ENCODE assay signal across 26 cellular contexts in genomic region chr3:102790742-102791141, GRCh38.
DNase-seq lines count a peak whose midpoint lies in the region; ATAC-seq and TF ChIP-seq lines count a peak whose summit lies in the region.
"Had no signal": no experiment of that assay in that cellular context is flagged by ENCODE, and none has a peak within 500 bp of the region (broad histone marks: within the 10 kb centered on the region; RNA-seq: fewer than 3 reads in every experiment).

No MANE protein-coding gene starts in this region.

- H3K9me3 Mint-ChIP-seq in activated CD4-positive, alpha-beta T cell treated with anti-CD3 and anti-CD28 coated beads, Interleukin-2, amount 10 ng/mL, durations not matched to agents 7 days and 5 days: no peaks in the 10 kb centered on the region
- H3K9me3 Mint-ChIP-seq: activated naive CD4-positive, alpha-beta T cell treated with anti-CD3 and anti-CD28 coated beads, Interleukin-2, amount 50 U/mL, for 24 hours; endodermal cell had no signal

- no peaks in the 10 kb centered on the region for H4K20me1 ChIP-seq in PC-3 (ENCODE audit: low read length)

- no peaks in the 10 kb centered on the region for H3K36me3 ChIP-seq in PC-3 (ENCODE audit: low read depth, low read length)
- H3K36me3 ChIP-seq: brain microvascular endothelial cell, colonic mucosa, heart right ventricle had no signal

- H3K27ac Mint-ChIP-seq in activated CD4-positive, alpha-beta T cell treated with anti-CD3 and anti-CD28 coated beads, Interleukin-2, amount 10 ng/mL, durations not matched to agents 7 days and 5 days: no peak overlapping the region
- H3K27ac Mint-ChIP-seq: activated CD8-positive, alpha-beta memory T cell treated with anti-CD3 and anti-CD28 coated beads, Interleukin-2, amount 10 ng/mL, durations not matched to agents 7 days and 5 days; activated naive CD4-positive, alpha-beta T cell treated with anti-CD3 and anti-CD28 coated beads, Interleukin-2, amount 50 U/mL, for 24 hours; CD4-positive, CD25-positive, alpha-beta regulatory T cell; endodermal cell had no signal

- CTCF ChIA-PET in activated CD4-positive, alpha-beta T cell treated with anti-CD3 and anti-CD28 coated beads, Interleukin-2, amount 10 ng/mL, durations not matched to agents 7 days and 5 days (lab: Charles Lee): no interaction called here
- CTCF ChIA-PET in PC-3 (lab: Charles Lee): no interaction called here

- no peaks in the 10 kb centered on the region for H3F3A ChIP-seq in PC-3 (ENCODE audit: low read length, unreplicated experiment)

- no peak overlapping the region for H2AFZ ChIP-seq in PC-3 (ENCODE audit: low read length)

- H3K4me2 ChIP-seq in PC-3 (ENCODE audit: low read length): no peak overlapping the region
- H3K4me2 ChIP-seq: A549 had no signal

- no peaks in the 10 kb centered on the region for H3K9me2 ChIP-seq in PC-3 (replicated peaks; ENCODE audit: low read length)

- no peaks in the 10 kb centered on the region for H3K27me3 ChIP-seq in PC-3 (ENCODE audit: low read length)
- H3K27me3 ChIP-seq: brain microvascular endothelial cell, colonic mucosa, heart right ventricle had no signal

- H3K27me3 Mint-ChIP-seq in activated CD4-positive, alpha-beta T cell treated with anti-CD3 and anti-CD28 coated beads, Interleukin-2, amount 10 ng/mL, durations not matched to agents 7 days and 5 days: no peaks in the 10 kb centered on the region
- H3K27me3 Mint-ChIP-seq: activated CD8-positive, alpha-beta memory T cell treated with anti-CD3 and anti-CD28 coated beads, Interleukin-2, amount 10 ng/mL, durations not matched to agents 7 days and 5 days; CD4-positive, CD25-positive, alpha-beta regulatory T cell had no signal

- no peak overlapping the region for H3K9ac ChIP-seq in PC-3 (ENCODE audit: low read length)

- BruUV-seq in PC-3 (replicated peaks; lab: Mats Ljungman, UMichigan): no TSS peak

- H3K4me1 Mint-ChIP-seq in activated CD4-positive, alpha-beta T cell treated with anti-CD3 and anti-CD28 coated beads, Interleukin-2, amount 10 ng/mL, durations not matched to agents 7 days and 5 days: no peaks in the 10 kb centered on the region
- H3K4me1 Mint-ChIP-seq: activated CD8-positive, alpha-beta memory T cell treated with anti-CD3 and anti-CD28 coated beads, Interleukin-2, amount 10 ng/mL, durations not matched to agents 7 days and 5 days; activated naive CD4-positive, alpha-beta T cell treated with anti-CD3 and anti-CD28 coated beads, Interleukin-2, amount 50 U/mL, for 24 hours; CD4-positive, CD25-positive, alpha-beta regulatory T cell had no signal

- DNase-seq in AG09309 (ENCODE audit: low read depth) (peak; percentile 53), M059J (ENCODE audit: low read depth) (peak; percentile 43), astrocyte of the hippocampus (ENCODE audit: low read depth, low spot score) (peak; percentile 74), kidney tubule cell (ENCODE audit: low spot score) (peak; percentile 30), NCI-H1436 treated with DMSO at 0.1 percent for 48 hours (lab: John Stamatoyannopoulos, UW) (no peak), PC-3 (no peak)
- DNase-seq in activated CD4-positive, alpha-beta T cell treated with anti-CD3 and anti-CD28 coated beads, Interleukin-2, amount 10 ng/mL, durations not matched to agents 7 days and 5 days: no peak
- DNase-seq: activated CD8-positive, alpha-beta memory T cell treated with anti-CD3 and anti-CD28 coated beads, Interleukin-2, amount 10 ng/mL, durations not matched to agents 7 days and 5 days; brain microvascular endothelial cell; CD4-positive, CD25-positive, alpha-beta regulatory T cell; colonic mucosa; endodermal cell; heart right ventricle; KBM-7; mesendoderm; MV-4-11; NCI-H1694 treated with DMSO at 0.1 percent for 48 hours; NCI-H748 treated with DMSO at 0.1 percent for 48 hours; nucleus accumbens; retina; Right ventricle myocardium superior; T-helper 1 cell had no signal

- H3K36me3 Mint-ChIP-seq in activated CD4-positive, alpha-beta T cell treated with anti-CD3 and anti-CD28 coated beads, Interleukin-2, amount 10 ng/mL, durations not matched to agents 7 days and 5 days (ENCODE audit: low read depth): no peaks in the 10 kb centered on the region
- H3K36me3 Mint-ChIP-seq: activated CD8-positive, alpha-beta memory T cell treated with anti-CD3 and anti-CD28 coated beads, Interleukin-2, amount 10 ng/mL, durations not matched to agents 7 days and 5 days; activated naive CD4-positive, alpha-beta T cell treated with anti-CD3 and anti-CD28 coated beads, Interleukin-2, amount 50 U/mL, for 24 hours; CD4-positive, CD25-positive, alpha-beta regulatory T cell had no signal

- intact Hi-C loops in PC-3 (cut with micrococcal nuclease): no loop called here

- no peaks in the 10 kb centered on the region for H3K79me2 ChIP-seq in PC-3 (ENCODE audit: low read length)

- ATAC-seq in GM21786 (IDR thresholded peaks at IDR 0.05; ENCODE audit: unreplicated experiment) (no peak), PC-3 (no peak)
- ATAC-seq: A549; activated CD8-positive, alpha-beta memory T cell treated with anti-CD3 and anti-CD28 coated beads, Interleukin-2, amount 10 ng/mL, durations not matched to agents 7 days and 5 days; heart right ventricle; left lobe of liver had no signal

- POLR2A ChIA-PET in activated CD4-positive, alpha-beta T cell treated with anti-CD3 and anti-CD28 coated beads, Interleukin-2, amount 10 ng/mL, durations not matched to agents 7 days and 5 days (lab: Charles Lee): no interaction called here
- POLR2A ChIA-PET in PC-3 (lab: Charles Lee; ENCODE audit: unreplicated experiment): no interaction called here

- no peaks in the 10 kb centered on the region for H3K9me3 ChIP-seq in PC-3 (ENCODE audit: low read length)
- H3K9me3 ChIP-seq: A549, colonic mucosa, heart right ventricle had no signal

- TF ChIP-seq CTCF in AG09309 (IDR thresholded peaks at IDR 0.05; ENCODE audit: control insufficient read depth, insufficient read depth, low read depth, low read length, missing control alignments) (no peak), PC-3 (conservative IDR thresholded peaks at IDR 0.05; ENCODE audit: low read depth, low read length) (no peak)

- no peaks in the 10 kb centered on the region for H3K4me1 ChIP-seq in PC-3 (ENCODE audit: insufficient read depth, low read length)
- H3K4me1 ChIP-seq: A549, colonic mucosa, heart right ventricle had no signal

- no peak overlapping the region for H3K4me3 Mint-ChIP-seq in activated CD4-positive, alpha-beta T cell treated with anti-CD3 and anti-CD28 coated beads, Interleukin-2, amount 10 ng/mL, durations not matched to agents 7 days and 5 days
- H3K4me3 Mint-ChIP-seq: activated CD8-positive, alpha-beta memory T cell treated with anti-CD3 and anti-CD28 coated beads, Interleukin-2, amount 10 ng/mL, durations not matched to agents 7 days and 5 days; activated naive CD4-positive, alpha-beta T cell treated with anti-CD3 and anti-CD28 coated beads, Interleukin-2, amount 50 U/mL, for 24 hours; CD4-positive, CD25-positive, alpha-beta regulatory T cell; endodermal cell had no signal

- H3K4me3 ChIP-seq in AG09309 (ENCODE audit: control insufficient read depth, low read depth, low read length) (no peak overlapping the region), PC-3 (ENCODE audit: low read length) (no peak overlapping the region)
- H3K4me3 ChIP-seq: A549, colonic mucosa, heart right ventricle had no signal

- no peak overlapping the region for H3K27ac ChIP-seq in PC-3 (ENCODE audit: low read length)
- H3K27ac ChIP-seq: A549, brain microvascular endothelial cell, colonic mucosa, heart right ventricle had no signal

Comparison
In these comparisons a context has a peak if more than half of its experiments do, and no peak if none do; other contexts are left out.
1. DNase-seq: peak in AG09309 (single experiment), M059J (single experiment), astrocyte of the hippocampus (single experiment) and kidney tubule cell (single experiment); none in activated CD4-positive, alpha-beta T cell treated with anti-CD3 and anti-CD28 coated beads, Interleukin-2, amount 10 ng/mL, durations not matched to agents 7 days and 5 days (single experiment), NCI-H1436 treated with DMSO at 0.1 percent for 48 hours (single experiment) and PC-3 (single experiment).